Comparison of ENCODE assay signal across 9 cellular contexts in genomic region chr6:24861934-24862333, GRCh38.
DNase-seq lines count a peak whose midpoint lies in the region; ATAC-seq, FAIRE-seq and TF ChIP-seq lines count a peak whose summit lies in the region.
"Had no signal": no experiment of that assay in that cellular context is flagged by ENCODE, and none has a peak within 500 bp of the region (broad histone marks: within the 10 kb centered on the region; RNA-seq: fewer than 3 reads in every experiment).

No MANE protein-coding gene starts in this region.

- H3K9me3 Mint-ChIP-seq in activated naive CD8-positive, alpha-beta T cell (ENCODE audit: low read depth) = no peaks in the 10 kb centered on the region
- H3K9me3 Mint-ChIP-seq: WTC11 had no signal

- H3K4me3 Mint-ChIP-seq in activated naive CD8-positive, alpha-beta T cell = peak overlapping the region; percentile 32
- H3K4me3 Mint-ChIP-seq: WTC11 had no signal

- H3K4me1 Mint-ChIP-seq in activated naive CD8-positive, alpha-beta T cell (ENCODE audit: low read depth) = peaks cover 95% of the 10 kb centered on the region

- no peaks in the 10 kb centered on the region for H3K27me3 Mint-ChIP-seq in activated naive CD8-positive, alpha-beta T cell

- DNase-seq in GM12892 (ENCODE audit: insufficient read length) (no peak), HTR-8/SVneo (ENCODE audit: insufficient read length, low spot score) (no peak), A172 (ENCODE audit: low spot score) (no peak), substantia nigra (lab: John Stamatoyannopoulos, UW) (no peak), Ammon's horn (ENCODE audit: low spot score) (no peak)

- H3K36me3 Mint-ChIP-seq in activated naive CD8-positive, alpha-beta T cell = peaks cover 22% of the 10 kb centered on the region

- H3K27ac ChIP-seq in substantia nigra (ENCODE audit: low read depth, low read length, poor library complexity, severe bottlenecking) = no peak overlapping the region

- TF ChIP-seq POLR2A in GM12892 (IDR thresholded peaks at IDR 0.05; ENCODE audit: low read depth, low read length) = no peak

- ATAC-seq in GM19438 (IDR thresholded peaks at IDR 0.05; ENCODE audit: low read depth, unreplicated experiment) (peak; percentile 65), HG03135 (IDR thresholded peaks at IDR 0.05; ENCODE audit: unreplicated experiment) (peak; percentile 64)
- ATAC-seq: WTC11 had no signal

- FAIRE-seq in GM12892 (lab: Jason Lieb, UNC) (peak; percentile 85), HTR-8/SVneo (lab: Jason Lieb, UNC) (no peak)

- peak overlapping the region; percentile 93 for H3K27ac Mint-ChIP-seq in activated naive CD8-positive, alpha-beta T cell
- H3K27ac Mint-ChIP-seq: WTC11 had no signal
